In genomic region chr4:174564529-174564928, GRCh38 we compare ENCODE assay signal across 24 cellular contexts.
"Had no signal": no experiment of that assay in that cellular context is flagged by ENCODE, and none has a peak within 500 bp of the region (broad histone marks: within the 10 kb centered on the region; RNA-seq: fewer than 3 reads in every experiment).

No MANE protein-coding gene starts in this region.

- DNase-seq: activated B cell treated with CpG ODN at 0.5 μM for 24 hours; activated CD4-positive, alpha-beta memory T cell treated with anti-CD3 and anti-CD28 coated beads for 36 hours; activated CD4-positive, alpha-beta T cell treated with anti-CD3 and anti-CD28 coated beads for 1 hour; activated CD4-positive, alpha-beta T cell treated with anti-CD3 and anti-CD28 coated beads, Interleukin-2, amount 10 ng/mL, durations not matched to agents 24 days and 14 days; activated CD8-positive, alpha-beta memory T cell treated with anti-CD3 and anti-CD28 coated beads for 24 hours; activated gamma-delta T cell; activated naive CD4-positive, alpha-beta T cell treated with anti-CD3 and anti-CD28 coated beads, Interleukin-2, amount 10 ng/mL, durations not matched to agents 7 days and 5 days; activated naive CD8-positive, alpha-beta T cell treated with anti-CD3 and anti-CD28 coated beads for 36 hours; activated T-cell treated with anti-CD3 and anti-CD28 coated beads for 4 hours; activated T-cell treated with anti-CD3 and anti-CD28 coated beads, Interleukin-2, amount 50 U/mL, for 48 hours; brain microvascular endothelial cell; NCI-H1105 treated with DMSO at 0.1 percent for 48 hours; NCI-H146; NCI-H187 treated with DMSO at 0.1 percent for 48 hours; NCI-H2081 treated with DMSO at 0.1 percent for 48 hours; NCI-H446; NCI-H524; SIG-M5; T-cell; T-helper 2 cell; T1000 had no signal

- H3K27me3 ChIP-seq: brain microvascular endothelial cell, cardiac muscle cell had no signal

- H3K36me3 ChIP-seq: brain microvascular endothelial cell, cardiac muscle cell had no signal

- FAIRE-seq: TTC549 had no signal

- ATAC-seq: activated T-helper 17 cell treated with anti-CD3 and anti-CD28 coated beads, Interleukin-2, amount 50 U/mL, for 72 hours; T-cell had no signal

- H3K4me3 ChIP-seq: cardiac muscle cell had no signal

- H3K27ac ChIP-seq: brain microvascular endothelial cell, cardiac muscle cell had no signal
